ENCODE assay signal across 7 cellular contexts in genomic region chr3:172750069-172750367, GRCh38. TPM values are rescaled to one million over a fixed set of nuclear protein-coding genes. Genes with fewer than 3 reads are reported as not detected.
A peak's percentile ranks its signal among the peaks of the same experiment; 100 is the strongest.
DNase-seq lines count a peak whose midpoint lies in the region; ATAC-seq and TF ChIP-seq lines count a peak whose summit lies in the region.

No MANE protein-coding gene starts in this region.

- H3K4me3 Mint-ChIP-seq in stimulated activated effector memory CD8-positive, alpha-beta T cell treated with anti-CD3 and anti-CD28 coated beads, Interleukin-12 subunit alpha, Interleukin-12 subunit beta, amount 100 ng/mL, for 72 hours: peak overlapping the region; percentile 83

- WGBS in hepatocyte (ENCODE audit: low lambda C conversion rate, missing lambda C conversion rate): 28% methylated on average over 9 of the region's 9 CpGs

- H3K9me3 ChIP-seq in hepatocyte (ENCODE audit: low read depth): no peaks in the 10 kb centered on the region

- H3K36me3 ChIP-seq in H7 (replicated peaks; ENCODE audit: control insufficient read depth, insufficient read depth, low read length) (peaks cover 4% of the 10 kb centered on the region), hepatocyte (replicated peaks; ENCODE audit: insufficient read depth, low read depth) (no peaks in the 10 kb centered on the region)

- H3K36me3 Mint-ChIP-seq in stimulated activated effector memory CD8-positive, alpha-beta T cell treated with anti-CD3 and anti-CD28 coated beads, Interleukin-12 subunit alpha, Interleukin-12 subunit beta, amount 100 ng/mL, for 72 hours: peaks cover 19% of the 10 kb centered on the region

- H3K27ac Mint-ChIP-seq in stimulated activated effector memory CD8-positive, alpha-beta T cell treated with anti-CD3 and anti-CD28 coated beads, Interleukin-12 subunit alpha, Interleukin-12 subunit beta, amount 100 ng/mL, for 72 hours: peak overlapping the region; percentile 95

- peak overlapping the region; percentile 70 for H3K4me2 ChIP-seq in hepatocyte

- TF ChIP-seq CTCF in WI38 (IDR thresholded peaks at IDR 0.05; ENCODE audit: low read depth, low read length): no peak
- no peak for TF ChIP-seq CTCF in hepatocyte (IDR thresholded peaks at IDR 0.05; ENCODE audit: poor library complexity)

- H3K27me3 ChIP-seq in H7 (ENCODE audit: control insufficient read depth, insufficient read depth, low read length): no peaks in the 10 kb centered on the region
- no peaks in the 10 kb centered on the region for H3K27me3 ChIP-seq in hepatocyte

- H3K27ac ChIP-seq in hepatocyte: peak overlapping the region; percentile 27

- H2AFZ ChIP-seq in hepatocyte: peak overlapping the region; percentile 9

- no peaks in the 10 kb centered on the region for H3K9me3 Mint-ChIP-seq in stimulated activated effector memory CD8-positive, alpha-beta T cell treated with anti-CD3 and anti-CD28 coated beads, Interleukin-12 subunit alpha, Interleukin-12 subunit beta, amount 100 ng/mL, for 72 hours

- H3K79me2 ChIP-seq in hepatocyte: peaks cover 36% of the 10 kb centered on the region

- H3K9me2 ChIP-seq in hepatocyte (replicated peaks; ENCODE audit: insufficient read depth): no peaks in the 10 kb centered on the region

- H3K4me1 ChIP-seq in hepatocyte (ENCODE audit: insufficient read depth): no peaks in the 10 kb centered on the region

- no peaks in the 10 kb centered on the region for H4K20me1 ChIP-seq in hepatocyte (ENCODE audit: insufficient read depth, poor library complexity, severe bottlenecking)

- DNase-seq in H7: peak; percentile 31
- DNase-seq in hepatocyte (ENCODE audit: low spot score): no peak
- DNase-seq in stimulated activated effector memory CD8-positive, alpha-beta T cell treated with anti-CD3 and anti-CD28 coated beads, Interleukin-12 subunit alpha, Interleukin-12 subunit beta, amount 100 ng/mL, for 72 hours (ENCODE audit: low spot score in 2 of 2): no peak
- DNase-seq in NCI-H524 (lab: John Stamatoyannopoulos, UW): no peak
- DNase-seq in NCI-H1694 (lab: John Stamatoyannopoulos, UW): no peak
- no peak for DNase-seq in NCI-H2107 (lab: John Stamatoyannopoulos, UW)

- H3K4me1 Mint-ChIP-seq in stimulated activated effector memory CD8-positive, alpha-beta T cell treated with anti-CD3 and anti-CD28 coated beads, Interleukin-12 subunit alpha, Interleukin-12 subunit beta, amount 100 ng/mL, for 72 hours: peaks cover 23% of the 10 kb centered on the region

- H3K4me3 ChIP-seq in H7 (ENCODE audit: insufficient read depth, low read depth, low read length) (peak overlapping the region; percentile 22), WI38 (ENCODE audit: low read depth, low read length) (peak overlapping the region; percentile 96), hepatocyte (peak overlapping the region; percentile 6)

- ATAC-seq in stimulated activated effector memory CD8-positive, alpha-beta T cell treated with anti-CD3 and anti-CD28 coated beads, Interleukin-12 subunit alpha, Interleukin-12 subunit beta, amount 100 ng/mL, for 72 hours: no peak

RNA-seq across cellular contexts. Expression of gene ECT2, which starts 0.5 kb away (rescaled TPM):
- total RNA-seq in H7 (2014; rRNA removed; shearing (Covaris generic)): 78.2 and 117 TPM in 2 replicates
- 11.2 and 16.7 TPM in 2 replicates for total RNA-seq in hepatocyte
- polyA plus RNA-seq in hepatocyte: 5.7 and 9.3 TPM in 2 replicates

RNA-seq across cellular contexts. Expression of gene NCEH1, which starts 39.2 kb away (rescaled TPM):
- total RNA-seq in H7 (2014; rRNA removed; shearing (Covaris generic)): 2.7 and 3.9 TPM in 2 replicates
- 10.4 and 10.5 TPM in 2 replicates for total RNA-seq in hepatocyte
- polyA plus RNA-seq in hepatocyte: 3.3 and 4.7 TPM in 2 replicates

Comparison
In these comparisons a context has a peak if more than half of its experiments do, and no peak if none do; other contexts are left out.
1. H3K4me3 ChIP-seq: peak in every context shown above with its lines; median percentile 96 in WI38; 22 in H7; 6 in hepatocyte.